Comparison of ENCODE assay signal across 8 cellular contexts in the genomic region with DNA sequence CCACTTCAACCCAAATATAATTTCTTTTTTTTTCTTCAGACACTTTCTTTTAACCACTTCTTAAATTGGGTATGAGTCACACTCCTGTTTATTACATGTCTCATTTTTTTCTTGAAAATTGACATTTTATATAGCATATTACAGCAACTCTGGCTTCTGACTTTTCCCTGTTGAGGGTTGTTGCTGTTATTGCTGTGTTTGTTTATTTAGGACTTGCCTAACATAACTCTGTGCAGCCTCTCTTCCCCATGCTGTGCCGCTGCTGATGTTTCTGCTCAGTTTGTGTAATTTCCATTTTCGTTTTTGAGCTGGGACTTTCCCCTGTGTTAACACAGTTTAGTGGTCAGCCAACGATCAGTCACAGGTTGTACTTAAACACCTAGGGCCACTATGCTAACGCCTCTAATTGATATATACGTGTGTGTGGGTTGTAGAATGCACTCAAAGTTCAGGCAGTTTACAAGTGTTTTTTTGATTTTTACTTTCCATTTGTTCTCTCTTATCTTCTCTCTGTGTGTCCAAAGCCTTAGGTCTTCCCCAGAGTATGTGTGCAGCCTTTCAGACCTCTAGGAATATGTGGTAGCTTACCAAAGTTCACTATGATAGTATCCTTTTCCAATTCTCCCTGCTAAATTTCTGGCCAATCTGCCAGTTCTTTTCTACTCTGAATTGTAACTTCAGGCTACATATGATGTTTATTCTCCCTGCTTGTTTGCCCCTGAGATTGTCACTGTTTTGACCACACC.
DNase-seq lines count a peak whose midpoint lies in the region; ATAC-seq lines count a peak whose summit lies in the region.

No MANE protein-coding gene starts in this region.

- no peak overlapping the region for H3K4me3 ChIP-seq in CD8-positive, alpha-beta memory T cell (ENCODE audit: low read length)
- peak overlapping the region; percentile 45 for H3K4me3 ChIP-seq in endocrine pancreas (ENCODE audit: control insufficient read depth, insufficient read depth, low read length)

- peak in 2 of 5 donors; percentile 1 to 38 for DNase-seq in CD8-positive, alpha-beta memory T cell
- DNase-seq in NCI-H446 treated with DMSO at 0.1 percent for 48 hours (lab: John Stamatoyannopoulos, UW) (no peak), DMS 273 (lab: John Stamatoyannopoulos, UW; ENCODE audit: unreplicated experiment) (no peak), AG20443 (ENCODE audit: low spot score) (no peak), DMS153 (lab: John Stamatoyannopoulos, UW) (no peak)

- no peaks in the 10 kb centered on the region for H3K27me3 Mint-ChIP-seq in CD8-positive, alpha-beta memory T cell

- CTCF ChIA-PET in CD8-positive, alpha-beta memory T cell (lab: Charles Lee), result interaction anchor here (1.2 kb wide), 1 partner anchor 20 kb away, joined by 3 read pairs; no protein-coding TSS in a partner anchor

- peaks cover 19 to 21% (median 20%) of the 10 kb centered on the region in 3 donors for H3K4me1 Mint-ChIP-seq in CD8-positive, alpha-beta memory T cell

- peaks cover 7 to 11% (median 9%) of the 10 kb centered on the region in 3 donors for H3K36me3 Mint-ChIP-seq in CD8-positive, alpha-beta memory T cell

- peak; percentile 100 for ATAC-seq in GM19372 (IDR thresholded peaks at IDR 0.05; ENCODE audit: low read depth, unreplicated experiment)
- peak; percentile 100 for ATAC-seq in HG03196 (IDR thresholded peaks at IDR 0.05; ENCODE audit: unreplicated experiment)

- H3K27me3 ChIP-seq in CD8-positive, alpha-beta memory T cell (ENCODE audit: insufficient read depth, low read length, poor library complexity, severe bottlenecking), result no peaks in the 10 kb centered on the region
- no peaks in the 10 kb centered on the region for H3K27me3 ChIP-seq in endocrine pancreas (ENCODE audit: control insufficient read depth, insufficient read depth, low read length)

- H3K9me3 Mint-ChIP-seq in CD8-positive, alpha-beta memory T cell, result no peaks in the 10 kb centered on the region

- POLR2A ChIA-PET in CD8-positive, alpha-beta memory T cell (lab: Charles Lee), result no interaction called here

- peak overlapping the region in 6 of 7 donors; percentile 3 to 54 (median 16) for H3K4me3 Mint-ChIP-seq in CD8-positive, alpha-beta memory T cell

- H3K36me3 ChIP-seq in CD8-positive, alpha-beta memory T cell (ENCODE audit: insufficient read depth, low read length), result no peaks in the 10 kb centered on the region
- H3K36me3 ChIP-seq in endocrine pancreas (ENCODE audit: control insufficient read depth, insufficient read depth, low read length), result no peaks in the 10 kb centered on the region

- peaks cover 5% of the 10 kb centered on the region for H3K4me1 ChIP-seq in CD8-positive, alpha-beta memory T cell (ENCODE audit: insufficient read depth, low read length)
- no peaks in the 10 kb centered on the region for H3K4me1 ChIP-seq in endocrine pancreas (ENCODE audit: control insufficient read depth, insufficient read depth, low read length)

- H3K9ac ChIP-seq in endocrine pancreas (ENCODE audit: control insufficient read depth, insufficient read depth, low read length), result no peak overlapping the region

- H3K27ac ChIP-seq in CD8-positive, alpha-beta memory T cell (ENCODE audit: low read depth, low read length), result no peak overlapping the region

- no peaks in the 10 kb centered on the region for H3K9me3 ChIP-seq in CD8-positive, alpha-beta memory T cell (ENCODE audit: low read length)
- no peaks in the 10 kb centered on the region for H3K9me3 ChIP-seq in endocrine pancreas (ENCODE audit: control insufficient read depth, low read length)

- H3K27ac Mint-ChIP-seq in CD8-positive, alpha-beta memory T cell, result peak overlapping the region in 6 of 8 donors; percentile 13 to 72 (median 52)
